8 cellular contexts compared by ENCODE assay signal in the genomic region with DNA sequence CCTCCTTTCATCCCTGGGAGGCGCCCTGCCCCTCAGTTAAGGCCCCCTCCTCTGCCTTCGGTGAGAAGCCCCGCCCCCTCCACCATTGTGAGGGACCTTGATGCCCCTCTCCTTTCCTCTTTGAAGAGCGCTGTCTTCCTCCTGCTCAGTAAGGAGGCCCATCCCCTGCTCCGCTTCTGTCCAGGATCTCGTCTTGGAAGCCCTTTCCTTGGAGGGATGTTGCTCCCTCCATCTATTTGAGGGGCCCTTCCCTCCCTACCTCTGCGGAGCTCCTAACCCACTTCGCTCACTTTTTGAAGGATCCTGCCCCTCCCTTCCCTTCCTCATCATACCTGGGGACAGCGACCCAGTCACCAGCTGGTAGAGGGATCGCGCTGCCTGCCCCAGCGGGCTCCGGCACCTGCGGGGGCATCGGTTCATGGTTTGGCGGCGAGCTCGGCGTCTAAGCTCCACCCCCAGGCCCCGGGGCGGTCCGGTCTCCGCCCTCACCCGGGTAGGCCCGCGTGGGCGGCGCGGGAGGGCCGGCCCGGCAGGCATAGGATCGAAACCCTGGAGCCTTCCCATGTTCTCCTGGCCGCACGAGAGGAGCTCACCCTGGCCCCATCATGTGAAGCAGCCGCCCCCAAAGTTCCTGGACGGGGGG. TPM values are rescaled to one million over a fixed set of nuclear protein-coding genes. Genes with fewer than 3 reads are reported as not detected.
A peak's percentile ranks its signal among the peaks of the same experiment; 100 is the strongest.
DNase-seq lines count a peak whose midpoint lies in the region; ATAC-seq and TF ChIP-seq lines count a peak whose summit lies in the region.

No MANE protein-coding gene starts in this region.

- H3K27me3 Mint-ChIP-seq in natural killer cell (ENCODE audit: low read depth in 2 of 2), result peaks cover 13 to 14% of the 10 kb centered on the region in 2 donors

- H3K4me1 Mint-ChIP-seq in natural killer cell, result peaks cover 19 to 48% of the 10 kb centered on the region in 2 donors

- no peaks in the 10 kb centered on the region for H3K9me3 Mint-ChIP-seq in natural killer cell

- intact Hi-C loops in esophagus muscularis mucosa (cut with DNase I), result loop anchor here (2.0 kb wide), 1 partner anchor 171 kb away; no protein-coding TSS in a partner anchor
- intact Hi-C loops in natural killer cell (cut with micrococcal nuclease), result loop anchor here (1.0 kb wide), 2 partner anchors 171 to 234 kb away; no protein-coding TSS in a partner anchor
- intact Hi-C loops in transverse colon (cut with DNase I; ENCODE audit: low total_unique reads), result loop anchor here (10.0 kb wide), 1 partner anchor 175 kb away; no protein-coding TSS in a partner anchor

- ATAC-seq in natural killer cell (peak; percentile 60 to 66 (median 60)), HG03520 (IDR thresholded peaks at IDR 0.05; ENCODE audit: unreplicated experiment) (no peak), HG02623 (IDR thresholded peaks at IDR 0.05; ENCODE audit: unreplicated experiment) (no peak)

- peak overlapping the region; percentile 41 to 46 (median 42) for H3K4me3 ChIP-seq in esophagus muscularis mucosa
- peak overlapping the region in 3 of 4 donors; percentile 22 to 48 (median 25) for H3K4me3 ChIP-seq in transverse colon

- 17% methylated on average over 18 of the region's 36 CpGs for WGBS in esophagus muscularis mucosa
- 19 to 77% methylated on average over 5 to 35 of the region's 36 CpGs for WGBS in transverse colon (ENCODE audit: low coverage in 1 of 2), 2 donors

- H3K4me1 ChIP-seq in esophagus muscularis mucosa (peaks cover 30 to 57% (median 42%) of the 10 kb centered on the region in 4 donors), transverse colon (peaks cover 20 to 31% (median 25%) of the 10 kb centered on the region in 4 donors)

- no peak for TF ChIP-seq CTCF in esophagus muscularis mucosa (IDR thresholded peaks at IDR 0.05)
- TF ChIP-seq CTCF in natural killer cell (IDR thresholded peaks at IDR 0.05), result no peak
- no peak for TF ChIP-seq CTCF in transverse colon (IDR thresholded peaks at IDR 0.05)

- DNase-seq in EH (ENCODE audit: low read depth) (peak; percentile 46), NAMALWA (ENCODE audit: low spot score) (peak; percentile 67), esophagus muscularis mucosa (ENCODE audit: extremely low spot score) (no peak), natural killer cell (peak; percentile 58), transverse colon (peak; percentile 68)
- peak; percentile 75 for DNase-seq in activated T-cell treated with anti-CD3 and anti-CD28 coated beads, Interleukin-2, amount 50 U/mL, for 1 hour

- no peak for TF ChIP-seq POLR2A in esophagus muscularis mucosa (IDR thresholded peaks at IDR 0.05; ENCODE audit: low read depth)
- TF ChIP-seq POLR2A in transverse colon (IDR thresholded peaks at IDR 0.05), result no peak

- in situ Hi-C loops in transverse colon (cut with MboI; ENCODE audit: low pct_ligation_motif_present in 1 of 4, low pct_unique_long_range_greater_than_20kb in 1 of 4, low sequenced_read_pairs in 3 of 4), result loop anchor here (10.0 kb wide), 1 partner anchor 175 kb away; no protein-coding TSS in a partner anchor

- H3K36me3 ChIP-seq in esophagus muscularis mucosa (peaks cover 0 to 4% (median 0%) of the 10 kb centered on the region in 4 donors), transverse colon (no peaks in the 10 kb centered on the region)

- H3K27me3 ChIP-seq in esophagus muscularis mucosa (no peaks in the 10 kb centered on the region), transverse colon (no peaks in the 10 kb centered on the region)

- H3K4me3 Mint-ChIP-seq in natural killer cell, result peak overlapping the region; percentile 66

- no peaks in the 10 kb centered on the region for H3K9me3 ChIP-seq in esophagus muscularis mucosa
- no peaks in the 10 kb centered on the region for H3K9me3 ChIP-seq in transverse colon

- no peaks in the 10 kb centered on the region for H3K36me3 Mint-ChIP-seq in natural killer cell

- TF ChIP-seq EP300 in esophagus muscularis mucosa (IDR thresholded peaks at IDR 0.05), result no peak
- TF ChIP-seq EP300 in transverse colon (IDR thresholded peaks at IDR 0.05; ENCODE audit: low read depth), result no peak

- H3K27ac ChIP-seq in esophagus muscularis mucosa (replicated peaks in 1 of 4), result no peak overlapping the region
- no peak overlapping the region for H3K27ac ChIP-seq in transverse colon

- peak overlapping the region in 1 of 2 donors; percentile 72 for H3K27ac Mint-ChIP-seq in natural killer cell

RNA-seq across cellular contexts. Expression of a gene that starts 4.1 kb away (rescaled TPM):
- 1 to 10 TPM in 1 of 4 donors, under 1 TPM in 3; 0.32 to 1.7 (median 0.54) TPM for total RNA-seq in esophagus muscularis mucosa
- total RNA-seq in natural killer cell, result 1 to 10 TPM in 2 of 3 donors, under 1 TPM in 1; 0.97 to 2.0 (median 1.6) TPM
- 1 to 10 TPM; 1.1 to 5.2 (median 2.2) TPM for total RNA-seq in transverse colon

RNA-seq across cellular contexts. Expression of a gene that starts 21.3 kb away (rescaled TPM):
- total RNA-seq in esophagus muscularis mucosa, result 100 to 1,000 TPM in 2 of 4 donors, 10 to 100 TPM in 2; 85.4 to 131 (median 101) TPM
- total RNA-seq in natural killer cell, result 100 to 1,000 TPM; 427 to 488 (median 481) TPM
- total RNA-seq in transverse colon, result 100 to 1,000 TPM; 114 to 608 (median 172) TPM

RNA-seq across cellular contexts. Expression of a gene that starts 56.3 kb away (rescaled TPM):
- total RNA-seq in esophagus muscularis mucosa, result 10 to 100 TPM; 15.6 to 31.5 (median 16.5) TPM
- total RNA-seq in natural killer cell, result 1 to 10 TPM; 8.2 to 9.0 (median 8.5) TPM
- 10 to 100 TPM in 3 of 4 donors, 1 to 10 TPM in 1; 8.2 to 18.7 (median 12.7) TPM for total RNA-seq in transverse colon

Comparison
In these comparisons a context has a peak if more than half of its experiments do, and no peak if none do; other contexts are left out.
1. ATAC-seq: peak in natural killer cell (3 of 3); none in HG03520 (single experiment) and HG02623 (single experiment).